Comparison of ENCODE assay signal across 9 cellular contexts in genomic region chr20:31595654-31596411, GRCh38. TPM values are rescaled to one million over a fixed set of nuclear protein-coding genes. Genes with fewer than 3 reads are reported as not detected.
DNase-seq lines count a peak whose midpoint lies in the region; ATAC-seq and TF ChIP-seq lines count a peak whose summit lies in the region.
"Had no signal": no experiment of that assay in that cellular context is flagged by ENCODE, and none has a peak within 500 bp of the region (broad histone marks: within the 10 kb centered on the region; RNA-seq: fewer than 3 reads in every experiment).

No MANE protein-coding gene starts in this region.

- H3K4me3 ChIP-seq in HEK293 (ENCODE audit: low read depth, low read length) = no peak overlapping the region
- no peak overlapping the region for H3K4me3 ChIP-seq in iPS-15b (ENCODE audit: low read depth, low read length)
- no peak overlapping the region for H3K4me3 ChIP-seq in stomach smooth muscle (ENCODE audit: low read length in 2 of 2)
- no peak overlapping the region for H3K4me3 ChIP-seq in naive thymus-derived CD4-positive, alpha-beta T cell (ENCODE audit: low read length)

- no peaks in the 10 kb centered on the region for H3K4me1 ChIP-seq in HEK293 (ENCODE audit: control insufficient read depth, insufficient read depth, low read length)
- H3K4me1 ChIP-seq in iPS-15b (ENCODE audit: control insufficient read depth, insufficient read depth, low read length) = peaks cover 23% of the 10 kb centered on the region
- H3K4me1 ChIP-seq in stomach smooth muscle (ENCODE audit: control insufficient read depth, insufficient read depth, low read length) = peaks cover 9% of the 10 kb centered on the region
- H3K4me1 ChIP-seq in naive thymus-derived CD4-positive, alpha-beta T cell (ENCODE audit: control insufficient read depth in 2 of 2, insufficient read depth in 2 of 2, low read length in 2 of 2) = no peaks in the 10 kb centered on the region

- peak overlapping the region; percentile 65 for H3K9ac ChIP-seq in iPS-15b (ENCODE audit: low read depth, low read length)
- peak overlapping the region in 1 of 2 donors; percentile 36 for H3K9ac ChIP-seq in stomach smooth muscle (ENCODE audit: low read length in 2 of 2)

- CTCF ChIA-PET in HEK293 (lab: Yijun Ruan, JAX) = interaction anchor here (0.6 to 1.7 kb wide), 6 partner anchors 11 to 213 kb away, joined by 3 to 10 read pairs (median 4); no protein-coding TSS in a partner anchor
- CTCF ChIA-PET in naive thymus-derived CD4-positive, alpha-beta T cell (lab: Charles Lee) = no interaction called here

- peaks cover 0 to 6% (median 0%) of the 10 kb centered on the region in 5 donors for H3K27me3 Mint-ChIP-seq in naive thymus-derived CD4-positive, alpha-beta T cell

- DNase-seq in amniotic stem cell (lab: John Stamatoyannopoulos, UW) = peak; percentile 56
- DNase-seq in stimulated activated effector memory CD8-positive, alpha-beta T cell treated with anti-CD3 and anti-CD28 coated beads, Interleukin-12 subunit alpha, Interleukin-12 subunit beta, amount 100 ng/mL, for 72 hours (ENCODE audit: low spot score in 2 of 2) = no peak
- no peak for DNase-seq in naive thymus-derived CD4-positive, alpha-beta T cell

- intact Hi-C loops in naive thymus-derived CD4-positive, alpha-beta T cell (cut with micrococcal nuclease) = no loop called here

- H3K36me3 Mint-ChIP-seq in stimulated activated effector memory CD8-positive, alpha-beta T cell treated with anti-CD3 and anti-CD28 coated beads, Interleukin-12 subunit alpha, Interleukin-12 subunit beta, amount 100 ng/mL, for 72 hours = no peaks in the 10 kb centered on the region
- H3K36me3 Mint-ChIP-seq in naive thymus-derived CD4-positive, alpha-beta T cell = no peaks in the 10 kb centered on the region

- no peak for ATAC-seq in HG03175 (IDR thresholded peaks at IDR 0.05; ENCODE audit: unreplicated experiment)
- no peak for ATAC-seq in stimulated activated effector memory CD8-positive, alpha-beta T cell treated with anti-CD3 and anti-CD28 coated beads, Interleukin-12 subunit alpha, Interleukin-12 subunit beta, amount 100 ng/mL, for 72 hours
- no peak for ATAC-seq in naive thymus-derived CD4-positive, alpha-beta T cell
- no peak for ATAC-seq in GM19351 (IDR thresholded peaks at IDR 0.05; ENCODE audit: unreplicated experiment)

- H3K4me1 Mint-ChIP-seq in stimulated activated effector memory CD8-positive, alpha-beta T cell treated with anti-CD3 and anti-CD28 coated beads, Interleukin-12 subunit alpha, Interleukin-12 subunit beta, amount 100 ng/mL, for 72 hours = no peaks in the 10 kb centered on the region
- H3K4me1 Mint-ChIP-seq in naive thymus-derived CD4-positive, alpha-beta T cell = peaks cover 0 to 4% (median 0%) of the 10 kb centered on the region in 7 donors

- no peaks in the 10 kb centered on the region for H3K36me3 ChIP-seq in HEK293 (ENCODE audit: control insufficient read depth in 2 of 2, insufficient read depth in 1 of 2, low read length in 2 of 2)
- no peaks in the 10 kb centered on the region for H3K36me3 ChIP-seq in iPS-15b (ENCODE audit: control insufficient read depth, insufficient read depth, low read length)
- no peaks in the 10 kb centered on the region for H3K36me3 ChIP-seq in stomach smooth muscle (ENCODE audit: control insufficient read depth in 2 of 2, insufficient read depth in 2 of 2, low read length in 2 of 2)
- no peaks in the 10 kb centered on the region for H3K36me3 ChIP-seq in naive thymus-derived CD4-positive, alpha-beta T cell (ENCODE audit: control insufficient read depth in 2 of 3, insufficient read depth in 3 of 3, low read length in 3 of 3)

- no peak overlapping the region for H3K27ac Mint-ChIP-seq in stimulated activated effector memory CD8-positive, alpha-beta T cell treated with anti-CD3 and anti-CD28 coated beads, Interleukin-12 subunit alpha, Interleukin-12 subunit beta, amount 100 ng/mL, for 72 hours
- H3K27ac Mint-ChIP-seq in naive thymus-derived CD4-positive, alpha-beta T cell = no peak overlapping the region

- H3K27me3 ChIP-seq in iPS-15b (ENCODE audit: control insufficient read depth, insufficient read depth, low read length) (no peaks in the 10 kb centered on the region), stomach smooth muscle (ENCODE audit: control insufficient read depth in 1 of 2, insufficient read depth in 2 of 2, low read length in 2 of 2) (no peaks in the 10 kb centered on the region)
- no peaks in the 10 kb centered on the region for H3K27me3 ChIP-seq in naive thymus-derived CD4-positive, alpha-beta T cell (ENCODE audit: control insufficient read depth in 2 of 2, insufficient read depth in 2 of 2, low read length in 2 of 2)

- H3K9me3 Mint-ChIP-seq in stimulated activated effector memory CD8-positive, alpha-beta T cell treated with anti-CD3 and anti-CD28 coated beads, Interleukin-12 subunit alpha, Interleukin-12 subunit beta, amount 100 ng/mL, for 72 hours = no peaks in the 10 kb centered on the region
- no peaks in the 10 kb centered on the region for H3K9me3 Mint-ChIP-seq in naive thymus-derived CD4-positive, alpha-beta T cell

- POLR2A ChIA-PET in HEK293 (lab: Yijun Ruan, JAX) = interaction anchor here (0.6 to 2.2 kb wide), 3 partner anchors 8 to 128 kb away, joined by 7 to 19 read pairs (median 8); partner anchors contain the start of gene ID1
- POLR2A ChIA-PET in naive thymus-derived CD4-positive, alpha-beta T cell (lab: Charles Lee) = no interaction called here

- H3K27ac ChIP-seq in HEK293 (ENCODE audit: extremely low read depth, low read depth, low read length) (no peak overlapping the region), stomach smooth muscle (ENCODE audit: low read length) (peak overlapping the region; percentile 60)
- H3K27ac ChIP-seq in naive thymus-derived CD4-positive, alpha-beta T cell (ENCODE audit: low read depth, low read length) = no peak overlapping the region

- H3K9me3 ChIP-seq in HEK293 (ENCODE audit: control insufficient read depth, insufficient read depth, low read depth, low read length) (no peaks in the 10 kb centered on the region), iPS-15b (ENCODE audit: control insufficient read depth, insufficient read depth, low read length) (no peaks in the 10 kb centered on the region), stomach smooth muscle (ENCODE audit: control insufficient read depth in 2 of 2, low read length in 2 of 2) (no peaks in the 10 kb centered on the region)
- H3K9me3 ChIP-seq in naive thymus-derived CD4-positive, alpha-beta T cell (ENCODE audit: control insufficient read depth in 2 of 3, low read length in 3 of 3) = no peaks in the 10 kb centered on the region

- TF ChIP-seq CTCF in HEK293 (tag by site-specific recombination; IDR thresholded peaks at IDR 0.05) = no peak

- no peak overlapping the region for H3K4me3 Mint-ChIP-seq in stimulated activated effector memory CD8-positive, alpha-beta T cell treated with anti-CD3 and anti-CD28 coated beads, Interleukin-12 subunit alpha, Interleukin-12 subunit beta, amount 100 ng/mL, for 72 hours
- no peak overlapping the region for H3K4me3 Mint-ChIP-seq in naive thymus-derived CD4-positive, alpha-beta T cell

TF ChIP-seq in HEK293, 187 proteins besides CTCF, POLR2A, EP300 and RAD21 (continues in another document):
- TF ChIP-seq SETDB1 (IDR thresholded peaks at IDR 0.05; ENCODE audit: insufficient read length, low read length) (no peak), ZNF571 (tag by site-specific recombination; IDR thresholded peaks at IDR 0.05) (no peak), SP7 (tag by site-specific recombination; IDR thresholded peaks at IDR 0.05) (no peak), ZNF600 (tag by site-specific recombination; IDR thresholded peaks at IDR 0.05) (0 out of 2 replicates have a peak, but pooled peaks have one; percentile 19), ZNF10 (tag by site-specific recombination; IDR thresholded peaks at IDR 0.05) (no peak), ZNF223 (tag by site-specific recombination; IDR thresholded peaks at IDR 0.05) (no peak), ZNF623 (tag by site-specific recombination; IDR thresholded peaks at IDR 0.05) (peak; percentile 85), RBAK (tag by site-specific recombination; IDR thresholded peaks at IDR 0.05) (no peak), ZNF391 (tag by site-specific recombination; IDR thresholded peaks at IDR 0.05; ENCODE audit: borderline replicate concordance, low read depth) (no peak), HOXD13 (CRISPR knock-in tag; IDR thresholded peaks at IDR 0.05; ENCODE audit: borderline replicate concordance) (no peak)
- TF ChIP-seq, protein P1, sequence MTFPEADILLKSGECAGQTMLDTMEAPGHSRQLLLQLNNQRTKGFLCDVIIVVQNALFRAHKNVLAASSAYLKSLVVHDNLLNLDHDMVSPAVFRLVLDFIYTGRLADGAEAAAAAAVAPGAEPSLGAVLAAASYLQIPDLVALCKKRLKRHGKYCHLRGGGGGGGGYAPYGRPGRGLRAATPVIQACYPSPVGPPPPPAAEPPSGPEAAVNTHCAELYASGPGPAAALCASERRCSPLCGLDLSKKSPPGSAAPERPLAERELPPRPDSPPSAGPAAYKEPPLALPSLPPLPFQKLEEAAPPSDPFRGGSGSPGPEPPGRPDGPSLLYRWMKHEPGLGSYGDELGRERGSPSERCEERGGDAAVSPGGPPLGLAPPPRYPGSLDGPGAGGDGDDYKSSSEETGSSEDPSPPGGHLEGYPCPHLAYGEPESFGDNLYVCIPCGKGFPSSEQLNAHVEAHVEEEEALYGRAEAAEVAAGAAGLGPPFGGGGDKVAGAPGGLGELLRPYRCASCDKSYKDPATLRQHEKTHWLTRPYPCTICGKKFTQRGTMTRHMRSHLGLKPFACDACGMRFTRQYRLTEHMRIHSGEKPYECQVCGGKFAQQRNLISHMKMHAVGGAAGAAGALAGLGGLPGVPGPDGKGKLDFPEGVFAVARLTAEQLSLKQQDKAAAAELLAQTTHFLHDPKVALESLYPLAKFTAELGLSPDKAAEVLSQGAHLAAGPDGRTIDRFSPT (tag by site-specific recombination; IDR thresholded peaks at IDR 0.05) = peak; percentile 24; the same call in 1 of the 2 replicates

RNA-seq across cellular contexts. Expression of gene ID1, which starts 9.3 kb away (rescaled TPM):
- total RNA-seq in naive thymus-derived CD4-positive, alpha-beta T cell = 10 to 100 TPM in 1 of 5 experiments, 1 to 10 TPM in 1, under 1 TPM in 3; 0.41 to 16.9 (median 0.62) TPM
- not detected for polyA plus RNA-seq in naive thymus-derived CD4-positive, alpha-beta T cell

RNA-seq across cellular contexts. Expression of gene COX4I2, which starts 41.9 kb away (rescaled TPM):
- total RNA-seq in naive thymus-derived CD4-positive, alpha-beta T cell = not detected
- polyA plus RNA-seq in naive thymus-derived CD4-positive, alpha-beta T cell = not detected
- total RNA-seq: lung microvascular endothelial cell had no signal
